ENCODE assay signal across 1 cellular context in genomic region chr4:183101956-183102480, GRCh38.
TF ChIP-seq lines count a peak whose summit lies in the region.

No MANE protein-coding gene starts in this region.

TF ChIP-seq in HepG2, 621 proteins besides CTCF, POLR2A, EP300 and RAD21 (continues in another document):
- TF ChIP-seq ZFX (CRISPR knock-in tag; IDR thresholded peaks at IDR 0.05; ENCODE audit: low read depth) (0 out of 2 replicates have a peak, but pooled peaks have one; percentile 33), ZMYM4 (CRISPR knock-in tag; IDR thresholded peaks at IDR 0.05) (peak; percentile 48; the same call in 1 of the 2 replicates), NR2F6 (IDR thresholded peaks at IDR 0.05) (no peak), NR2F6 (CRISPR knock-in tag; IDR thresholded peaks at IDR 0.05) (peak; percentile 51; the same call in 1 of the 2 replicates), STAG1 (CRISPR knock-in tag; IDR thresholded peaks at IDR 0.05) (no peak), PPARG (CRISPR knock-in tag; conservative IDR thresholded peaks at IDR 0.05) (peak; percentile 50), PRPF4 (IDR thresholded peaks at IDR 0.05; ENCODE audit: low read depth, low read length, poor library complexity, severe bottlenecking) (no peak), HMGXB3 (CRISPR knock-in tag; IDR thresholded peaks at IDR 0.05; ENCODE audit: borderline replicate concordance) (no peak), ZNF276 (CRISPR knock-in tag; IDR thresholded peaks at IDR 0.05; ENCODE audit: low read depth) (no peak), FUBP1 (CRISPR knock-in tag; IDR thresholded peaks at IDR 0.05; ENCODE audit: borderline replicate concordance) (no peak), KMT2A (CRISPR knock-in tag; IDR thresholded peaks at IDR 0.05) (no peak), GATAD2A (CRISPR knock-in tag; IDR thresholded peaks at IDR 0.05) (peak; percentile 85), TBX2 (CRISPR knock-in tag; IDR thresholded peaks at IDR 0.05; ENCODE audit: borderline replicate concordance) (peak; percentile 61; the same call in 1 of the 2 replicates), TARDBP (CRISPR knock-in tag; IDR thresholded peaks at IDR 0.05) (peak; percentile 65; the same call in 1 of the 2 replicates), ZNF792 (CRISPR knock-in tag; IDR thresholded peaks at IDR 0.05) (0 out of 2 replicates have a peak, but pooled peaks have one; percentile 30), NFIC (IDR thresholded peaks at IDR 0.05; ENCODE audit: low read length) (0 out of 2 replicates have a peak, but pooled peaks have one; percentile 37), MAX (IDR thresholded peaks at IDR 0.05) (0 out of 2 replicates have a peak, but pooled peaks have one; percentile 28), MTA1 (CRISPR knock-in tag; IDR thresholded peaks at IDR 0.05; ENCODE audit: borderline replicate concordance) (no peak), ZSCAN12 (CRISPR knock-in tag; IDR thresholded peaks at IDR 0.05) (no peak), ZNF639 (CRISPR knock-in tag; conservative IDR thresholded peaks at IDR 0.05) (no peak), BCL6 (CRISPR knock-in tag; IDR thresholded peaks at IDR 0.05) (peak; percentile 76), SALL1 (CRISPR knock-in tag; IDR thresholded peaks at IDR 0.05) (peak; percentile 36; the same call in 1 of the 2 replicates), KLF12 (CRISPR knock-in tag; IDR thresholded peaks at IDR 0.05; ENCODE audit: borderline replicate concordance) (no peak), SMARCE1 (IDR thresholded peaks at IDR 0.05; ENCODE audit: borderline replicate concordance) (no peak), NCOA2 (CRISPR knock-in tag; IDR thresholded peaks at IDR 0.05) (peak; percentile 15; the same call in 1 of the 2 replicates), MIXL1 (CRISPR knock-in tag; IDR thresholded peaks at IDR 0.05) (peak; percentile 88), HOXA3 (CRISPR knock-in tag; IDR thresholded peaks at IDR 0.05) (peak; percentile 55), REPIN1 (CRISPR knock-in tag; IDR thresholded peaks at IDR 0.05; ENCODE audit: borderline replicate concordance, low read depth) (no peak; the same call in 1 of the 2 replicates), ZNF841 (CRISPR knock-in tag; IDR thresholded peaks at IDR 0.05; ENCODE audit: borderline replicate concordance) (no peak), ZC3H4 (CRISPR knock-in tag; IDR thresholded peaks at IDR 0.05; ENCODE audit: borderline replicate concordance) (no peak), CREB1 (IDR thresholded peaks at IDR 0.05) (peak; percentile 92), CREB1 (CRISPR knock-in tag; IDR thresholded peaks at IDR 0.05) (peak; percentile 59; the same call in 1 of the 2 replicates), ZBTB38 (CRISPR knock-in tag; IDR thresholded peaks at IDR 0.05) (no peak), RXRB (CRISPR knock-in tag; IDR thresholded peaks at IDR 0.05; ENCODE audit: borderline replicate concordance) (peak; percentile 60; the same call in 1 of the 2 replicates)
- TF ChIP-seq, protein P1, sequence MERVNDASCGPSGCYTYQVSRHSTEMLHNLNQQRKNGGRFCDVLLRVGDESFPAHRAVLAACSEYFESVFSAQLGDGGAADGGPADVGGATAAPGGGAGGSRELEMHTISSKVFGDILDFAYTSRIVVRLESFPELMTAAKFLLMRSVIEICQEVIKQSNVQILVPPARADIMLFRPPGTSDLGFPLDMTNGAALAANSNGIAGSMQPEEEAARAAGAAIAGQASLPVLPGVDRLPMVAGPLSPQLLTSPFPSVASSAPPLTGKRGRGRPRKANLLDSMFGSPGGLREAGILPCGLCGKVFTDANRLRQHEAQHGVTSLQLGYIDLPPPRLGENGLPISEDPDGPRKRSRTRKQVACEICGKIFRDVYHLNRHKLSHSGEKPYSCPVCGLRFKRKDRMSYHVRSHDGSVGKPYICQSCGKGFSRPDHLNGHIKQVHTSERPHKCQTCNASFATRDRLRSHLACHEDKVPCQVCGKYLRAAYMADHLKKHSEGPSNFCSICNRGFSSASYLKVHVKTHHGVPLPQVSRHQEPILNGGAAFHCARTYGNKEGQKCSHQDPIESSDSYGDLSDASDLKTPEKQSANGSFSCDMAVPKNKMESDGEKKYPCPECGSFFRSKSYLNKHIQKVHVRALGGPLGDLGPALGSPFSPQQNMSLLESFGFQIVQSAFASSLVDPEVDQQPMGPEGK (CRISPR knock-in tag; IDR thresholded peaks at IDR 0.05): 0 out of 2 replicates have a peak, but pooled peaks have one; percentile 21
- TF ChIP-seq, protein P2, sequence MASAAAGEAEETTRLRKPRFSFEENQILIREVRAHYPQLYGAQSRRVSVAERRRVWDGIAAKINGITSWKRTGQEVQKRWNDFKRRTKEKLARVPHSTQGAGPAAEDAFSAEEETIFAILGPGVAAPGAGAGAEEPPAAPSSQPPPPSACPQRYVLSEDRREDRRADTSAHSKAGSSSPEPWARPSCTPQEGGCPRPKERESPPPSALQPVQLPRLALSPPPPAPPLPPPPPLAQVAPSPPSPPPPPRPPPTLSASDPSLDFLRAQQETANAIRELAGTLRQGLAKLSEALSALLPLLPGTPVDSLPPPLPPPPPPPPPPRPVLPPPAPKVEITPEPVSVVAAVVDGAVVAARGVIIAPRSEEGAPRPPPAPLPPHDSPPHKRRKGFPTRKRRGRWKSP (CRISPR knock-in tag; IDR thresholded peaks at IDR 0.05): no peak
- TF ChIP-seq, protein P3, sequence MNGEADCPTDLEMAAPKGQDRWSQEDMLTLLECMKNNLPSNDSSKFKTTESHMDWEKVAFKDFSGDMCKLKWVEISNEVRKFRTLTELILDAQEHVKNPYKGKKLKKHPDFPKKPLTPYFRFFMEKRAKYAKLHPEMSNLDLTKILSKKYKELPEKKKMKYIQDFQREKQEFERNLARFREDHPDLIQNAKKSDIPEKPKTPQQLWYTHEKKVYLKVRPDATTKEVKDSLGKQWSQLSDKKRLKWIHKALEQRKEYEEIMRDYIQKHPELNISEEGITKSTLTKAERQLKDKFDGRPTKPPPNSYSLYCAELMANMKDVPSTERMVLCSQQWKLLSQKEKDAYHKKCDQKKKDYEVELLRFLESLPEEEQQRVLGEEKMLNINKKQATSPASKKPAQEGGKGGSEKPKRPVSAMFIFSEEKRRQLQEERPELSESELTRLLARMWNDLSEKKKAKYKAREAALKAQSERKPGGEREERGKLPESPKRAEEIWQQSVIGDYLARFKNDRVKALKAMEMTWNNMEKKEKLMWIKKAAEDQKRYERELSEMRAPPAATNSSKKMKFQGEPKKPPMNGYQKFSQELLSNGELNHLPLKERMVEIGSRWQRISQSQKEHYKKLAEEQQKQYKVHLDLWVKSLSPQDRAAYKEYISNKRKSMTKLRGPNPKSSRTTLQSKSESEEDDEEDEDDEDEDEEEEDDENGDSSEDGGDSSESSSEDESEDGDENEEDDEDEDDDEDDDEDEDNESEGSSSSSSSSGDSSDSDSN (CRISPR knock-in tag; IDR thresholded peaks at IDR 0.05): no peak
- TF ChIP-seq, protein P4, sequence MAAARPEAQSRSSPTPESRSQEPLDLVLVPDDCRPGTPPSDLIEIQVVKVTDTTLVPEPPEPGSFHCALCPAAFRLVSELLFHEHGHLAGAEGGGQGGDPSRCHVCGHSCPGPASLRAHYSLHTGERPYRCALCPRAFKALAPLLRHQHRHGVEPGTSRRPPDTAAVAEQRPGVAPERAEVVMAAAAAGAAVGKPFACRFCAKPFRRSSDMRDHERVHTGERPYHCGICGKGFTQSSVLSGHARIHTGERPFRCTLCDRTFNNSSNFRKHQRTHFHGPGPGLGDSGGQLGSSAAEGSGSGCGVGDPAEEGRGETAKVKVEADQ (CRISPR knock-in tag; IDR thresholded peaks at IDR 0.05; ENCODE audit: borderline replicate concordance): peak; percentile 97
- TF ChIP-seq, protein P5, sequence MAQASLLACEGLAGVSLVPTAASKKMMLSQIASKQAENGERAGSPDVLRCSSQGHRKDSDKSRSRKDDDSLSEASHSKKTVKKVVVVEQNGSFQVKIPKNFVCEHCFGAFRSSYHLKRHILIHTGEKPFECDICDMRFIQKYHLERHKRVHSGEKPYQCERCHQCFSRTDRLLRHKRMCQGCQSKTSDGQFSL (CRISPR knock-in tag; IDR thresholded peaks at IDR 0.05): no peak
- TF ChIP-seq, protein P6, sequence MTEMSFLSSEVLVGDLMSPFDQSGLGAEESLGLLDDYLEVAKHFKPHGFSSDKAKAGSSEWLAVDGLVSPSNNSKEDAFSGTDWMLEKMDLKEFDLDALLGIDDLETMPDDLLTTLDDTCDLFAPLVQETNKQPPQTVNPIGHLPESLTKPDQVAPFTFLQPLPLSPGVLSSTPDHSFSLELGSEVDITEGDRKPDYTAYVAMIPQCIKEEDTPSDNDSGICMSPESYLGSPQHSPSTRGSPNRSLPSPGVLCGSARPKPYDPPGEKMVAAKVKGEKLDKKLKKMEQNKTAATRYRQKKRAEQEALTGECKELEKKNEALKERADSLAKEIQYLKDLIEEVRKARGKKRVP (CRISPR knock-in tag; IDR thresholded peaks at IDR 0.05): no peak
- TF ChIP-seq, protein P7, sequence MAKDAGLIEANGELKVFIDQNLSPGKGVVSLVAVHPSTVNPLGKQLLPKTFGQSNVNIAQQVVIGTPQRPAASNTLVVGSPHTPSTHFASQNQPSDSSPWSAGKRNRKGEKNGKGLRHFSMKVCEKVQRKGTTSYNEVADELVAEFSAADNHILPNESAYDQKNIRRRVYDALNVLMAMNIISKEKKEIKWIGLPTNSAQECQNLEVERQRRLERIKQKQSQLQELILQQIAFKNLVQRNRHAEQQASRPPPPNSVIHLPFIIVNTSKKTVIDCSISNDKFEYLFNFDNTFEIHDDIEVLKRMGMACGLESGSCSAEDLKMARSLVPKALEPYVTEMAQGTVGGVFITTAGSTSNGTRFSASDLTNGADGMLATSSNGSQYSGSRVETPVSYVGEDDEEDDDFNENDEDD (CRISPR knock-in tag; IDR thresholded peaks at IDR 0.05; ENCODE audit: borderline replicate concordance): no peak
